Comparison of ENCODE assay signal across 23 cellular contexts in the genomic region with DNA sequence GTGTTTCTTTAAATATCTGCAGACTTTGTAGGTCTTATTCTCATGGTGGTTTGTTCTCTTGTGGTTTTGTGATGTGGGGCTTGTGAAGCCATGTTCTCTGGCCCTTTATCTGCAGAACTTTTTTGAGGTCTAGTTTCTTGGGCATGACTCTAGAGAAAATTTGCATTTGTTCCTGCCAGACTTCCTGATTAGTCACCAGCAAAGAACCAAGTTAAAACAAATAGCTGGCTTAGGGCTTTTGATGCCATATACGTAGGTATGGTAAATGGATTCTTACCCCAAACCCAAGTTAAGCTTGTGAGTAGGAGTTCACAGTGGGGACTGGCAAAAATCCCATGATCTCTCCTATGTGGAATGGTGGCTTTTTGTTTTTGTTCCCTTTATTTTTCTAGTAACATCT.
DNase-seq lines count a peak whose midpoint lies in the region; ATAC-seq lines count a peak whose summit lies in the region.
"Had no signal": no experiment of that assay in that cellular context is flagged by ENCODE, and none has a peak within 500 bp of the region (broad histone marks: within the 10 kb centered on the region; RNA-seq: fewer than 3 reads in every experiment).

No MANE protein-coding gene starts in this region.

- H3K4me1 ChIP-seq in ACC112 (ENCODE audit: control insufficient read depth, insufficient read depth, low read length, unreplicated experiment) = peaks cover 15% of the 10 kb centered on the region
- H3K4me1 ChIP-seq: A549, left lung, transverse colon had no signal

- no peaks in the 10 kb centered on the region; the same call in 1 of the 2 replicates for H3K36me3 ChIP-seq in ACC112 (ENCODE audit: insufficient read depth, low read length)
- H3K36me3 ChIP-seq: left lung, neutrophil, transverse colon had no signal

- H3K27ac Mint-ChIP-seq in activated CD4-positive, alpha-beta memory T cell treated with anti-CD3 and anti-CD28 coated beads for 36 hours = no peak overlapping the region
- H3K27ac Mint-ChIP-seq: activated CD4-positive, alpha-beta memory T cell treated with anti-CD3 and anti-CD28 coated beads, Interleukin-2, amount 10 ng/mL, durations not matched to agents 7 days and 5 days; activated naive CD8-positive, alpha-beta T cell treated with anti-CD3 and anti-CD28 coated beads, Interleukin-2, amount 10 ng/mL, durations not matched to agents 7 days and 5 days; activated T-cell treated with anti-CD3 and anti-CD28 coated beads, Interleukin-2, amount 50 U/mL, for 72 hours; CD14-positive monocyte had no signal

- H3K79me2 ChIP-seq in ACC112 (ENCODE audit: control insufficient read depth, insufficient read depth, low read length, unreplicated experiment) = no peaks in the 10 kb centered on the region

- no peak overlapping the region for H2AFZ ChIP-seq in ACC112 (ENCODE audit: low read length, unreplicated experiment)

- H3K27ac ChIP-seq in ACC112 (ENCODE audit: low read depth, low read length) = peak overlapping the region; percentile 52
- H3K27ac ChIP-seq: A549, left lung, neutrophil, transverse colon had no signal

- H3K36me3 Mint-ChIP-seq in activated CD4-positive, alpha-beta memory T cell treated with anti-CD3 and anti-CD28 coated beads for 36 hours = peaks cover 2% of the 10 kb centered on the region
- H3K36me3 Mint-ChIP-seq: activated naive CD8-positive, alpha-beta T cell treated with anti-CD3 and anti-CD28 coated beads, Interleukin-2, amount 10 ng/mL, durations not matched to agents 7 days and 5 days; CD14-positive monocyte had no signal

- H3K27me3 Mint-ChIP-seq in activated CD4-positive, alpha-beta memory T cell treated with anti-CD3 and anti-CD28 coated beads for 36 hours = peaks cover 13% of the 10 kb centered on the region
- H3K27me3 Mint-ChIP-seq: activated CD4-positive, alpha-beta memory T cell treated with anti-CD3 and anti-CD28 coated beads, Interleukin-2, amount 10 ng/mL, durations not matched to agents 7 days and 5 days; activated naive CD8-positive, alpha-beta T cell treated with anti-CD3 and anti-CD28 coated beads, Interleukin-2, amount 10 ng/mL, durations not matched to agents 7 days and 5 days had no signal

- CTCF ChIA-PET in activated CD4-positive, alpha-beta memory T cell treated with anti-CD3 and anti-CD28 coated beads for 36 hours (lab: Charles Lee) = no interaction called here

- no peak overlapping the region for H3K4me3 Mint-ChIP-seq in activated CD4-positive, alpha-beta memory T cell treated with anti-CD3 and anti-CD28 coated beads for 36 hours
- H3K4me3 Mint-ChIP-seq: activated CD4-positive, alpha-beta memory T cell treated with anti-CD3 and anti-CD28 coated beads, Interleukin-2, amount 10 ng/mL, durations not matched to agents 7 days and 5 days; activated naive CD8-positive, alpha-beta T cell treated with anti-CD3 and anti-CD28 coated beads, Interleukin-2, amount 10 ng/mL, durations not matched to agents 7 days and 5 days; activated T-cell treated with anti-CD3 and anti-CD28 coated beads, Interleukin-2, amount 50 U/mL, for 72 hours; CD14-positive monocyte; central memory CD8-positive, alpha-beta T cell had no signal

- no peaks in the 10 kb centered on the region for H3K4me1 Mint-ChIP-seq in activated CD4-positive, alpha-beta memory T cell treated with anti-CD3 and anti-CD28 coated beads for 36 hours (ENCODE audit: low read depth)
- H3K4me1 Mint-ChIP-seq: activated CD4-positive, alpha-beta memory T cell treated with anti-CD3 and anti-CD28 coated beads, Interleukin-2, amount 10 ng/mL, durations not matched to agents 7 days and 5 days; activated naive CD8-positive, alpha-beta T cell treated with anti-CD3 and anti-CD28 coated beads, Interleukin-2, amount 10 ng/mL, durations not matched to agents 7 days and 5 days; CD14-positive monocyte; central memory CD8-positive, alpha-beta T cell had no signal

- no peak for ATAC-seq in GM21576 (IDR thresholded peaks at IDR 0.05; ENCODE audit: unreplicated experiment)
- ATAC-seq: A549; activated T-cell treated with anti-CD3 and anti-CD28 coated beads, Interleukin-2, amount 50 U/mL, for 72 hours; left lung; stimulated activated naive CD8-positive, alpha-beta T cell treated with anti-CD3 and anti-CD28 coated beads, Interleukin-15, Interleukin-2, amounts not matched to agents 100 U/mL and 50 U/mL, for 24 hours had no signal

- H3K9me3 Mint-ChIP-seq in activated CD4-positive, alpha-beta memory T cell treated with anti-CD3 and anti-CD28 coated beads for 36 hours = peaks cover 12% of the 10 kb centered on the region
- H3K9me3 Mint-ChIP-seq: activated CD4-positive, alpha-beta memory T cell treated with anti-CD3 and anti-CD28 coated beads, Interleukin-2, amount 10 ng/mL, durations not matched to agents 7 days and 5 days had no signal

- H3K4me3 ChIP-seq in ACC112 (ENCODE audit: low read depth, low read length) = no peak overlapping the region
- H3K4me3 ChIP-seq in Jurkat, Clone E6-1 (ENCODE audit: low read length) = no peak overlapping the region
- H3K4me3 ChIP-seq: A549, left lung, transverse colon had no signal

- H3K27me3 ChIP-seq in ACC112 (ENCODE audit: insufficient read depth, low read length) = no peaks in the 10 kb centered on the region

- POLR2A ChIA-PET in activated CD4-positive, alpha-beta memory T cell treated with anti-CD3 and anti-CD28 coated beads for 36 hours (lab: Charles Lee) = no interaction called here

- intact Hi-C loops in activated CD4-positive, alpha-beta memory T cell treated with anti-CD3 and anti-CD28 coated beads for 36 hours (cut with micrococcal nuclease) = no loop called here

- peak; percentile 84 for DNase-seq in Jurkat, Clone E6-1 (ENCODE audit: low read depth, low spot score)
- DNase-seq in astrocyte of the hippocampus (ENCODE audit: low read depth, low spot score) (peak; percentile 92), fibroblast of the conjunctiva (ENCODE audit: low read depth) (peak; percentile 13), SIG-M5 treated with dmso at 0.1 percent for 504 hours (lab: John Stamatoyannopoulos, UW; ENCODE audit: unreplicated experiment) (no peak), AG20443 (ENCODE audit: low spot score) (no peak)
- DNase-seq in activated CD4-positive, alpha-beta memory T cell treated with anti-CD3 and anti-CD28 coated beads for 36 hours = no peak
- DNase-seq: activated CD4-positive, alpha-beta memory T cell treated with anti-CD3 and anti-CD28 coated beads, Interleukin-2, amount 10 ng/mL, durations not matched to agents 7 days and 5 days; activated naive CD8-positive, alpha-beta T cell treated with anti-CD3 and anti-CD28 coated beads, Interleukin-2, amount 10 ng/mL, durations not matched to agents 7 days and 5 days; activated T-cell treated with anti-CD3 and anti-CD28 coated beads, Interleukin-2, amount 50 U/mL, for 72 hours; DMS 273 treated with DMSO at 0.1 percent for 48 hours; effector CD4-positive, alpha-beta T cell; left lung; NCI-H1048; NCI-H524 treated with DMSO at 0.1 percent for 48 hours; SHP77 treated with DMSO at 0.1 percent for 48 hours; stimulated activated naive CD8-positive, alpha-beta T cell treated with anti-CD3 and anti-CD28 coated beads, Interleukin-15, Interleukin-2, amounts not matched to agents 100 U/mL and 50 U/mL, for 24 hours; transverse colon had no signal

Comparison
In these comparisons a context has a peak if more than half of its experiments do, and no peak if none do; other contexts are left out.
1. DNase-seq: peak in Jurkat, Clone E6-1 (single experiment), astrocyte of the hippocampus (single experiment) and fibroblast of the conjunctiva (single experiment); none in SIG-M5 treated with dmso at 0.1 percent for 504 hours (single experiment), activated CD4-positive, alpha-beta memory T cell treated with anti-CD3 and anti-CD28 coated beads for 36 hours (single experiment) and AG20443 (single experiment).